Comparison of ENCODE assay signal across 22 cellular contexts in the genomic region with DNA sequence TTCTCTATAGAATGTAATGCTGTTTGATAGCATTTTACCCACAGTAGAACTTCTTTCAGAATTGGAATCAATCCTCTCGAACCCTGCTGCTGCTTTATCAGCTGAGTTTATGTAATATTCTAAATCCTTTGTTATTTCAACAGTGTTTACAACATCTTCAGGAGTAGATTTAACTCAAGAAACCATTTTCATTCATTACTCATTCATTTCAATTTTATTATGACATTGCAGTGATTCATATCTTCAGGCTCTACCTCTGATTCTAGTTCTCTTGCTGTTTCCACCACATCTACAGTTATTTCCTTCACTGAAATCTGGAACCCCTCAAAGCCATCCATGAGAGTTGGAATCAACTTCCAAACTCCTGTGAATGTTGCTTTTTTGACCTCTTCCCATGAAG.
DNase-seq lines count a peak whose midpoint lies in the region; ATAC-seq and TF ChIP-seq lines count a peak whose summit lies in the region.
"Had no signal": no experiment of that assay in that cellular context is flagged by ENCODE, and none has a peak within 500 bp of the region (broad histone marks: within the 10 kb centered on the region; RNA-seq: fewer than 3 reads in every experiment).

No MANE protein-coding gene starts in this region.

- H3K4me2 ChIP-seq in PC-9 = no peak overlapping the region
- H3K4me2 ChIP-seq: hepatocyte had no signal

- no peak overlapping the region for H3K27ac Mint-ChIP-seq in glutamatergic neuron (ENCODE audit: unreplicated experiment)
- H3K27ac Mint-ChIP-seq: H9, type B pancreatic cell had no signal

- ATAC-seq in RWPE2 (ENCODE audit: low read depth) = peak; percentile 80
- no peak for ATAC-seq in omental fat pad (ENCODE audit: low FRiP score)
- ATAC-seq: lower lobe of right lung had no signal

- no peaks in the 10 kb centered on the region; the same call in 1 of the 2 replicates for H3K36me3 ChIP-seq in RWPE2 (ENCODE audit: low read depth)
- 0 out of 2 replicates have a peak, but pooled peaks cover 3% of the 10 kb centered on the region for H3K36me3 ChIP-seq in PC-9 (ENCODE audit: low read depth)

- intact Hi-C loops in PC-9 (cut with micrococcal nuclease; ENCODE audit: unreplicated experiment) = no loop called here

- no peak overlapping the region for H3K4me3 Mint-ChIP-seq in glutamatergic neuron (ENCODE audit: unreplicated experiment)
- H3K4me3 Mint-ChIP-seq: H9, type B pancreatic cell had no signal

- H3K9me3 ChIP-seq in AG04450 (ENCODE audit: control insufficient read depth, insufficient read depth, low read length) (peaks cover 3% of the 10 kb centered on the region; the same call in 1 of the 2 replicates), RWPE2 (ENCODE audit: severe bottlenecking) (no peaks in the 10 kb centered on the region), PC-9 (ENCODE audit: insufficient read depth, low read depth) (no peaks in the 10 kb centered on the region)
- H3K9me3 ChIP-seq: lower lobe of right lung, spleen had no signal

- peaks cover 66% of the 10 kb centered on the region for H4K20me1 ChIP-seq in PC-9 (ENCODE audit: insufficient read depth)

- H3F3A ChIP-seq in PC-9 (ENCODE audit: insufficient read depth, low read depth) = peaks cover 3% of the 10 kb centered on the region; the same call in 1 of the 2 replicates

- H3K4me1 ChIP-seq in RWPE2 (ENCODE audit: insufficient read depth, poor library complexity, severe bottlenecking) (peaks cover 18% of the 10 kb centered on the region), PC-9 (replicated peaks; ENCODE audit: insufficient read depth) (no peaks in the 10 kb centered on the region)

- no peaks in the 10 kb centered on the region for H3K9me2 ChIP-seq in PC-9 (ENCODE audit: insufficient read depth)

- peaks cover 68% of the 10 kb centered on the region for H3K79me2 ChIP-seq in PC-9 (ENCODE audit: low read depth)

- TF ChIP-seq CTCF in AG04450 (IDR thresholded peaks at IDR 0.05; ENCODE audit: low read depth, low read length) (no peak), RWPE2 (IDR thresholded peaks at IDR 0.05; ENCODE audit: poor library complexity, severe bottlenecking) (no peak), fibroblast of pulmonary artery (IDR thresholded peaks at IDR 0.05; ENCODE audit: low read length, missing control alignments) (no peak), PC-9 (conservative IDR thresholded peaks at IDR 0.05) (no peak), glutamatergic neuron (IDR thresholded peaks at IDR 0.05; ENCODE audit: partially characterized antibody, unreplicated experiment) (no peak), omental fat pad (IDR thresholded peaks at IDR 0.05) (no peak)

- H3K4me3 ChIP-seq in AG04450 (ENCODE audit: low read depth, low read length) (no peak overlapping the region), RWPE2 (ENCODE audit: severe bottlenecking) (no peak overlapping the region), fibroblast of pulmonary artery (replicated peaks; ENCODE audit: low read depth, low read length) (no peak overlapping the region), PC-9 (no peak overlapping the region)
- H3K4me3 ChIP-seq: hepatocyte, lower lobe of right lung, spleen had no signal

- POLR2A ChIA-PET in AG04450 (lab: Yijun Ruan, JAX) = no interaction called here
- POLR2A ChIA-PET in PC-9 (lab: Charles Lee; ENCODE audit: unreplicated experiment) = no interaction called here

- no peaks in the 10 kb centered on the region for H3K4me1 Mint-ChIP-seq in glutamatergic neuron (ENCODE audit: low read depth, unreplicated experiment)

- no TSS peak for BruUV-seq in PC-9 (replicated peaks; lab: Mats Ljungman, UMichigan)

- no peak overlapping the region for H3K27ac ChIP-seq in AG04450 (ENCODE audit: low read depth, low read length)
- peak overlapping the region; percentile 3 for H3K27ac ChIP-seq in RWPE2 (ENCODE audit: poor library complexity, severe bottlenecking)
- H3K27ac ChIP-seq in PC-9 = no peak overlapping the region
- H3K27ac ChIP-seq: hepatocyte, lower lobe of right lung, spleen had no signal

- H3K27me3 Mint-ChIP-seq in glutamatergic neuron (ENCODE audit: unreplicated experiment) = peaks cover 4% of the 10 kb centered on the region
- H3K27me3 Mint-ChIP-seq: type B pancreatic cell had no signal

- peaks cover 4% of the 10 kb centered on the region for H3K36me3 Mint-ChIP-seq in glutamatergic neuron (ENCODE audit: unreplicated experiment)

- no peaks in the 10 kb centered on the region for H3K27me3 ChIP-seq in AG04450 (ENCODE audit: control insufficient read depth, insufficient read depth, low read length)
- no peaks in the 10 kb centered on the region for H3K27me3 ChIP-seq in RWPE2 (ENCODE audit: insufficient read depth, poor library complexity, severe bottlenecking)
- H3K27me3 ChIP-seq in PC-9 (ENCODE audit: insufficient read depth, low read depth) = no peaks in the 10 kb centered on the region
- H3K27me3 ChIP-seq: hepatocyte, spleen had no signal

- no peaks in the 10 kb centered on the region for H3K9me3 Mint-ChIP-seq in glutamatergic neuron (ENCODE audit: unreplicated experiment)
- H3K9me3 Mint-ChIP-seq: H9, type B pancreatic cell had no signal

- no peak overlapping the region for H2AFZ ChIP-seq in PC-9
- H2AFZ ChIP-seq: hepatocyte had no signal

- CTCF ChIA-PET in AG04450 (lab: Charles Lee) = no interaction called here
- CTCF ChIA-PET in PC-9 (lab: Charles Lee) = no interaction called here

- DNase-seq in AG04450 (ENCODE audit: low read depth, low spot score) = peak; percentile 21
- peak; percentile 75 for DNase-seq in ELR (ENCODE audit: low read depth)
- DNase-seq in RWPE2 (ENCODE audit: low spot score) = no peak
- peak; percentile 23 for DNase-seq in fibroblast of pulmonary artery (ENCODE audit: low read depth)
- no peak for DNase-seq in PC-9
- no peak for DNase-seq in glutamatergic neuron
- DNase-seq in omental fat pad (ENCODE audit: low spot score) = no peak
- DNase-seq: activated CD4-positive, alpha-beta T cell treated with anti-CD3 and anti-CD28 coated beads for 1 hour; activated effector memory CD4-positive, alpha-beta T cell treated with anti-CD3 and anti-CD28 coated beads, Interleukin-2, amount 50 U/mL, for 16 hours; aorta; DMS79; effector CD8-positive, alpha-beta T cell; H9; kidney; lower lobe of right lung; NCI-H1105 treated with DMSO at 0.1 percent for 48 hours; NCI-H2107; NCI-H524; spleen; stimulated activated CD4-positive, alpha-beta T cell treated with anti-CD3 and anti-CD28 coated beads, Interleukin-4, amount 100 ng/mL, for 24 hours had no signal

Comparison
In these comparisons a context has a peak if more than half of its experiments do, and no peak if none do; other contexts are left out.
1. DNase-seq: peak in AG04450 (single experiment), ELR (single experiment) and fibroblast of pulmonary artery (single experiment); none in RWPE2 (single experiment), PC-9 (0 of 2), glutamatergic neuron (single experiment) and omental fat pad (single experiment).